Comparison of ENCODE assay signal across 1 cellular context in the genomic region with DNA sequence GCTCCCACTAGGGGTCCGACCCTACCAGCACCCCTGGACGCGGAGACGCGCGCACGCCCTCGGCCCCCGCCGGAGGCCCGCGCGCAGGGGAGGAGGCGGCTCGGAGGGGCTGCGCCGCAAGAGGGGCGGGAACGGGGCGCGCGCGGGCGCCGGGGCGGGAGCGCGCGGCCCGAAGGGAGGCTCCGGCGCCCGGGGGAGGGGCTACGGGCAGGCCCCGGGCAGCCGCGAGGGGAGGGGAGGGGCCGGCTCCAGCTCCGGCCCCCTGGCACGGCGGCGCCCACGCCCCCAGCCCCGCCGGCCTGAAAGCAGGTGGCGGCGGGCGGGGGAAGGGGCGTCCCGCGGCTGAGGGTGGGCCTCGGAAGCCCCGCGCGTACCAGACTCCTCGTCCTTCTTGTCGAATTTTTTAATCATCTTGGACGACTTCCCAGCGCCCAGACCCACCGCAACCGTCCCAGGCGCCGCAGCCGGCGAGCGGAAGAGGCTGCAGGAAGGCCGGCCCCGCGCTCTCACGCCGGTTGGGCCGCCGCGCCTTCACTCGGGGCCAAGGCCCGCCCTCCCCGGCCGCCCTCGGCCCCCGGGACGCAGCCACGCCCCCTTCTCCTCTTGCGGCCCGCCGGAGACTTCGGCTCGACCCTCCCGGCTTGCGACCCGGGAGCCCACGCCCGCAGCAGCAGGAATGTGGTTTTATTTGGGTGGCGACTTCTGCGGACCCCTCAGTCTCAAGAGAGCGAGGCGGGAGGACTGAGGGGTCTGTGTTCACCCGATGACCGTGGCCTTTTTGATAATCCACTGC.
TF ChIP-seq lines count a peak whose summit lies in the region.

A gene with protein sequence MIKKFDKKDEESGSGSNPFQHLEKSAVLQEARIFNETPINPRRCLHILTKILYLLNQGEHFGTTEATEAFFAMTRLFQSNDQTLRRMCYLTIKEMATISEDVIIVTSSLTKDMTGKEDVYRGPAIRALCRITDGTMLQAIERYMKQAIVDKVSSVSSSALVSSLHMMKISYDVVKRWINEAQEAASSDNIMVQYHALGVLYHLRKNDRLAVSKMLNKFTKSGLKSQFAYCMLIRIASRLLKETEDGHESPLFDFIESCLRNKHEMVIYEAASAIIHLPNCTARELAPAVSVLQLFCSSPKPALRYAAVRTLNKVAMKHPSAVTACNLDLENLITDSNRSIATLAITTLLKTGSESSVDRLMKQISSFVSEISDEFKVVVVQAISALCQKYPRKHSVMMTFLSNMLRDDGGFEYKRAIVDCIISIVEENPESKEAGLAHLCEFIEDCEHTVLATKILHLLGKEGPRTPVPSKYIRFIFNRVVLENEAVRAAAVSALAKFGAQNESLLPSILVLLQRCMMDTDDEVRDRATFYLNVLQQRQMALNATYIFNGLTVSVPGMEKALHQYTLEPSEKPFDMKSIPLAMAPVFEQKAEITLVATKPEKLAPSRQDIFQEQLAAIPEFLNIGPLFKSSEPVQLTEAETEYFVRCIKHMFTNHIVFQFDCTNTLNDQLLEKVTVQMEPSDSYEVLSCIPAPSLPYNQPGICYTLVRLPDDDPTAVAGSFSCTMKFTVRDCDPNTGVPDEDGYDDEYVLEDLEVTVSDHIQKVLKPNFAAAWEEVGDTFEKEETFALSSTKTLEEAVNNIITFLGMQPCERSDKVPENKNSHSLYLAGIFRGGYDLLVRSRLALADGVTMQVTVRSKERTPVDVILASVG (minus strand): TSS at position 491 of the 793 bp plus-strand sequence. CDS start 80 bp downstream, at position 411.

TF ChIP-seq in K562, 482 proteins besides CTCF, POLR2A, EP300 and RAD21 (continued from another document and continues in another):
- TF ChIP-seq IFI16 (CRISPR knock-in tag; IDR thresholded peaks at IDR 0.05) (no peak), CCAR2 (IDR thresholded peaks at IDR 0.05; ENCODE audit: low read depth, low read length) (no peak), TBP (optimal IDR thresholded peaks at IDR 0.05; ENCODE audit: low read depth, low read length) (peak; percentile 59), GTF2F1 (IDR thresholded peaks at IDR 0.05; ENCODE audit: low read depth, low read length) (peak; percentile 69; the same call in 1 of the 2 replicates), ZNF584 (CRISPR knock-in tag; IDR thresholded peaks at IDR 0.05; ENCODE audit: low read depth) (no peak), ZBED1 (IDR thresholded peaks at IDR 0.05) (no peak), KLF1 (tag; IDR thresholded peaks at IDR 0.05) (peak; percentile 45; the same call in 1 of the 2 replicates), ZNF436 (CRISPR knock-in tag; IDR thresholded peaks at IDR 0.05) (no peak), SREBF1 (IDR thresholded peaks at IDR 0.05; ENCODE audit: borderline replicate concordance, low read depth, low read length) (0 out of 2 replicates have a peak, but pooled peaks have one; percentile 38), MED1 (CRISPR knock-in tag; IDR thresholded peaks at IDR 0.05; ENCODE audit: borderline replicate concordance) (no peak), GATAD2B (IDR thresholded peaks at IDR 0.05; ENCODE audit: borderline replicate concordance) (peak; percentile 95), ATF1 (CRISPR knock-in tag; IDR thresholded peaks at IDR 0.05) (no peak), ATF1 (tag; IDR thresholded peaks at IDR 0.05) (peak; percentile 57), ZNF347 (CRISPR knock-in tag; IDR thresholded peaks at IDR 0.05; ENCODE audit: low read depth) (no peak), NR2C2 (CRISPR knock-in tag; IDR thresholded peaks at IDR 0.05) (no peak), NR2C2 (tag; IDR thresholded peaks at IDR 0.05) (no peak), POLR2AphosphoS2 (IDR thresholded peaks at IDR 0.05; ENCODE audit: low read length) (no peak), SMAD4 (CRISPR knock-in tag; conservative IDR thresholded peaks at IDR 0.05) (0 out of 2 replicates have a peak, but pooled peaks have one; percentile 38), ZNF174 (CRISPR knock-in tag; IDR thresholded peaks at IDR 0.05) (0 out of 2 replicates have a peak, but pooled peaks have one; percentile 14), POLR2G (IDR thresholded peaks at IDR 0.05; ENCODE audit: low read depth, low read length) (peak; percentile 86), SMARCE1 (IDR thresholded peaks at IDR 0.05) (0 out of 2 replicates have a peak, but pooled peaks have one; percentile 47), ZNF507 (tag; conservative IDR thresholded peaks at IDR 0.05) (no peak), CCNT2 (IDR thresholded peaks at IDR 0.05; ENCODE audit: borderline replicate concordance, extremely low read depth, insufficient read length, low read depth, low read length) (peak; percentile 64), PHF8 (IDR thresholded peaks at IDR 0.05; ENCODE audit: borderline replicate concordance, low read length) (peak; percentile 98; the same call in 1 of the 2 replicates)
- TF ChIP-seq, protein P1, sequence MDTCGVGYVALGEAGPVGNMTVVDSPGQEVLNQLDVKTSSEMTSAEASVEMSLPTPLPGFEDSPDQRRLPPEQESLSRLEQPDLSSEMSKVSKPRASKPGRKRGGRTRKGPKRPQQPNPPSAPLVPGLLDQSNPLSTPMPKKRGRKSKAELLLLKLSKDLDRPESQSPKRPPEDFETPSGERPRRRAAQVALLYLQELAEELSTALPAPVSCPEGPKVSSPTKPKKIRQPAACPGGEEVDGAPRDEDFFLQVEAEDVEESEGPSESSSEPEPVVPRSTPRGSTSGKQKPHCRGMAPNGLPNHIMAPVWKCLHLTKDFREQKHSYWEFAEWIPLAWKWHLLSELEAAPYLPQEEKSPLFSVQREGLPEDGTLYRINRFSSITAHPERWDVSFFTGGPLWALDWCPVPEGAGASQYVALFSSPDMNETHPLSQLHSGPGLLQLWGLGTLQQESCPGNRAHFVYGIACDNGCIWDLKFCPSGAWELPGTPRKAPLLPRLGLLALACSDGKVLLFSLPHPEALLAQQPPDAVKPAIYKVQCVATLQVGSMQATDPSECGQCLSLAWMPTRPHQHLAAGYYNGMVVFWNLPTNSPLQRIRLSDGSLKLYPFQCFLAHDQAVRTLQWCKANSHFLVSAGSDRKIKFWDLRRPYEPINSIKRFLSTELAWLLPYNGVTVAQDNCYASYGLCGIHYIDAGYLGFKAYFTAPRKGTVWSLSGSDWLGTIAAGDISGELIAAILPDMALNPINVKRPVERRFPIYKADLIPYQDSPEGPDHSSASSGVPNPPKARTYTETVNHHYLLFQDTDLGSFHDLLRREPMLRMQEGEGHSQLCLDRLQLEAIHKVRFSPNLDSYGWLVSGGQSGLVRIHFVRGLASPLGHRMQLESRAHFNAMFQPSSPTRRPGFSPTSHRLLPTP (IDR thresholded peaks at IDR 0.05; ENCODE audit: borderline replicate concordance, extremely low read depth, insufficient read length): no peak
- TF ChIP-seq, protein P2, sequence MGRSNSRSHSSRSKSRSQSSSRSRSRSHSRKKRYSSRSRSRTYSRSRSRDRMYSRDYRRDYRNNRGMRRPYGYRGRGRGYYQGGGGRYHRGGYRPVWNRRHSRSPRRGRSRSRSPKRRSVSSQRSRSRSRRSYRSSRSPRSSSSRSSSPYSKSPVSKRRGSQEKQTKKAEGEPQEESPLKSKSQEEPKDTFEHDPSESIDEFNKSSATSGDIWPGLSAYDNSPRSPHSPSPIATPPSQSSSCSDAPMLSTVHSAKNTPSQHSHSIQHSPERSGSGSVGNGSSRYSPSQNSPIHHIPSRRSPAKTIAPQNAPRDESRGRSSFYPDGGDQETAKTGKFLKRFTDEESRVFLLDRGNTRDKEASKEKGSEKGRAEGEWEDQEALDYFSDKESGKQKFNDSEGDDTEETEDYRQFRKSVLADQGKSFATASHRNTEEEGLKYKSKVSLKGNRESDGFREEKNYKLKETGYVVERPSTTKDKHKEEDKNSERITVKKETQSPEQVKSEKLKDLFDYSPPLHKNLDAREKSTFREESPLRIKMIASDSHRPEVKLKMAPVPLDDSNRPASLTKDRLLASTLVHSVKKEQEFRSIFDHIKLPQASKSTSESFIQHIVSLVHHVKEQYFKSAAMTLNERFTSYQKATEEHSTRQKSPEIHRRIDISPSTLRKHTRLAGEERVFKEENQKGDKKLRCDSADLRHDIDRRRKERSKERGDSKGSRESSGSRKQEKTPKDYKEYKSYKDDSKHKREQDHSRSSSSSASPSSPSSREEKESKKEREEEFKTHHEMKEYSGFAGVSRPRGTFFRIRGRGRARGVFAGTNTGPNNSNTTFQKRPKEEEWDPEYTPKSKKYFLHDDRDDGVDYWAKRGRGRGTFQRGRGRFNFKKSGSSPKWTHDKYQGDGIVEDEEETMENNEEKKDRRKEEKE (IDR thresholded peaks at IDR 0.05; ENCODE audit: borderline replicate concordance in 1 of 2, control insufficient read depth in 1 of 2, low read depth in 2 of 2, low read length in 1 of 2): no peak
- TF ChIP-seq, protein P3, sequence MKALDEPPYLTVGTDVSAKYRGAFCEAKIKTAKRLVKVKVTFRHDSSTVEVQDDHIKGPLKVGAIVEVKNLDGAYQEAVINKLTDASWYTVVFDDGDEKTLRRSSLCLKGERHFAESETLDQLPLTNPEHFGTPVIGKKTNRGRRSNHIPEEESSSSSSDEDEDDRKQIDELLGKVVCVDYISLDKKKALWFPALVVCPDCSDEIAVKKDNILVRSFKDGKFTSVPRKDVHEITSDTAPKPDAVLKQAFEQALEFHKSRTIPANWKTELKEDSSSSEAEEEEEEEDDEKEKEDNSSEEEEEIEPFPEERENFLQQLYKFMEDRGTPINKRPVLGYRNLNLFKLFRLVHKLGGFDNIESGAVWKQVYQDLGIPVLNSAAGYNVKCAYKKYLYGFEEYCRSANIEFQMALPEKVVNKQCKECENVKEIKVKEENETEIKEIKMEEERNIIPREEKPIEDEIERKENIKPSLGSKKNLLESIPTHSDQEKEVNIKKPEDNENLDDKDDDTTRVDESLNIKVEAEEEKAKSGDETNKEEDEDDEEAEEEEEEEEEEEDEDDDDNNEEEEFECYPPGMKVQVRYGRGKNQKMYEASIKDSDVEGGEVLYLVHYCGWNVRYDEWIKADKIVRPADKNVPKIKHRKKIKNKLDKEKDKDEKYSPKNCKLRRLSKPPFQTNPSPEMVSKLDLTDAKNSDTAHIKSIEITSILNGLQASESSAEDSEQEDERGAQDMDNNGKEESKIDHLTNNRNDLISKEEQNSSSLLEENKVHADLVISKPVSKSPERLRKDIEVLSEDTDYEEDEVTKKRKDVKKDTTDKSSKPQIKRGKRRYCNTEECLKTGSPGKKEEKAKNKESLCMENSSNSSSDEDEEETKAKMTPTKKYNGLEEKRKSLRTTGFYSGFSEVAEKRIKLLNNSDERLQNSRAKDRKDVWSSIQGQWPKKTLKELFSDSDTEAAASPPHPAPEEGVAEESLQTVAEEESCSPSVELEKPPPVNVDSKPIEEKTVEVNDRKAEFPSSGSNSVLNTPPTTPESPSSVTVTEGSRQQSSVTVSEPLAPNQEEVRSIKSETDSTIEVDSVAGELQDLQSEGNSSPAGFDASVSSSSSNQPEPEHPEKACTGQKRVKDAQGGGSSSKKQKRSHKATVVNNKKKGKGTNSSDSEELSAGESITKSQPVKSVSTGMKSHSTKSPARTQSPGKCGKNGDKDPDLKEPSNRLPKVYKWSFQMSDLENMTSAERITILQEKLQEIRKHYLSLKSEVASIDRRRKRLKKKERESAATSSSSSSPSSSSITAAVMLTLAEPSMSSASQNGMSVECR (CRISPR knock-in tag; IDR thresholded peaks at IDR 0.05): peak; percentile 59; the same call in 1 of the 2 replicates
- TF ChIP-seq, protein P4, sequence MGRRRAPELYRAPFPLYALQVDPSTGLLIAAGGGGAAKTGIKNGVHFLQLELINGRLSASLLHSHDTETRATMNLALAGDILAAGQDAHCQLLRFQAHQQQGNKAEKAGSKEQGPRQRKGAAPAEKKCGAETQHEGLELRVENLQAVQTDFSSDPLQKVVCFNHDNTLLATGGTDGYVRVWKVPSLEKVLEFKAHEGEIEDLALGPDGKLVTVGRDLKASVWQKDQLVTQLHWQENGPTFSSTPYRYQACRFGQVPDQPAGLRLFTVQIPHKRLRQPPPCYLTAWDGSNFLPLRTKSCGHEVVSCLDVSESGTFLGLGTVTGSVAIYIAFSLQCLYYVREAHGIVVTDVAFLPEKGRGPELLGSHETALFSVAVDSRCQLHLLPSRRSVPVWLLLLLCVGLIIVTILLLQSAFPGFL (CRISPR knock-in tag; IDR thresholded peaks at IDR 0.05): no peak
- TF ChIP-seq, protein P5, sequence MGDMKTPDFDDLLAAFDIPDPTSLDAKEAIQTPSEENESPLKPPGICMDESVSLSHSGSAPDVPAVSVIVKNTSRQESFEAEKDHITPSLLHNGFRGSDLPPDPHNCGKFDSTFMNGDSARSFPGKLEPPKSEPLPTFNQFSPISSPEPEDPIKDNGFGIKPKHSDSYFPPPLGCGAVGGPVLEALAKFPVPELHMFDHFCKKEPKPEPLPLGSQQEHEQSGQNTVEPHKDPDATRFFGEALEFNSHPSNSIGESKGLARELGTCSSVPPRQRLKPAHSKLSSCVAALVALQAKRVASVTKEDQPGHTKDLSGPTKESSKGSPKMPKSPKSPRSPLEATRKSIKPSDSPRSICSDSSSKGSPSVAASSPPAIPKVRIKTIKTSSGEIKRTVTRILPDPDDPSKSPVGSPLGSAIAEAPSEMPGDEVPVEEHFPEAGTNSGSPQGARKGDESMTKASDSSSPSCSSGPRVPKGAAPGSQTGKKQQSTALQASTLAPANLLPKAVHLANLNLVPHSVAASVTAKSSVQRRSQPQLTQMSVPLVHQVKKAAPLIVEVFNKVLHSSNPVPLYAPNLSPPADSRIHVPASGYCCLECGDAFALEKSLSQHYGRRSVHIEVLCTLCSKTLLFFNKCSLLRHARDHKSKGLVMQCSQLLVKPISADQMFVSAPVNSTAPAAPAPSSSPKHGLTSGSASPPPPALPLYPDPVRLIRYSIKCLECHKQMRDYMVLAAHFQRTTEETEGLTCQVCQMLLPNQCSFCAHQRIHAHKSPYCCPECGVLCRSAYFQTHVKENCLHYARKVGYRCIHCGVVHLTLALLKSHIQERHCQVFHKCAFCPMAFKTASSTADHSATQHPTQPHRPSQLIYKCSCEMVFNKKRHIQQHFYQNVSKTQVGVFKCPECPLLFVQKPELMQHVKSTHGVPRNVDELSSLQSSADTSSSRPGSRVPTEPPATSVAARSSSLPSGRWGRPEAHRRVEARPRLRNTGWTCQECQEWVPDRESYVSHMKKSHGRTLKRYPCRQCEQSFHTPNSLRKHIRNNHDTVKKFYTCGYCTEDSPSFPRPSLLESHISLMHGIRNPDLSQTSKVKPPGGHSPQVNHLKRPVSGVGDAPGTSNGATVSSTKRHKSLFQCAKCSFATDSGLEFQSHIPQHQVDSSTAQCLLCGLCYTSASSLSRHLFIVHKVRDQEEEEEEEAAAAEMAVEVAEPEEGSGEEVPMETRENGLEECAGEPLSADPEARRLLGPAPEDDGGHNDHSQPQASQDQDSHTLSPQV (IDR thresholded peaks at IDR 0.05): no peak
- TF ChIP-seq, protein P6, sequence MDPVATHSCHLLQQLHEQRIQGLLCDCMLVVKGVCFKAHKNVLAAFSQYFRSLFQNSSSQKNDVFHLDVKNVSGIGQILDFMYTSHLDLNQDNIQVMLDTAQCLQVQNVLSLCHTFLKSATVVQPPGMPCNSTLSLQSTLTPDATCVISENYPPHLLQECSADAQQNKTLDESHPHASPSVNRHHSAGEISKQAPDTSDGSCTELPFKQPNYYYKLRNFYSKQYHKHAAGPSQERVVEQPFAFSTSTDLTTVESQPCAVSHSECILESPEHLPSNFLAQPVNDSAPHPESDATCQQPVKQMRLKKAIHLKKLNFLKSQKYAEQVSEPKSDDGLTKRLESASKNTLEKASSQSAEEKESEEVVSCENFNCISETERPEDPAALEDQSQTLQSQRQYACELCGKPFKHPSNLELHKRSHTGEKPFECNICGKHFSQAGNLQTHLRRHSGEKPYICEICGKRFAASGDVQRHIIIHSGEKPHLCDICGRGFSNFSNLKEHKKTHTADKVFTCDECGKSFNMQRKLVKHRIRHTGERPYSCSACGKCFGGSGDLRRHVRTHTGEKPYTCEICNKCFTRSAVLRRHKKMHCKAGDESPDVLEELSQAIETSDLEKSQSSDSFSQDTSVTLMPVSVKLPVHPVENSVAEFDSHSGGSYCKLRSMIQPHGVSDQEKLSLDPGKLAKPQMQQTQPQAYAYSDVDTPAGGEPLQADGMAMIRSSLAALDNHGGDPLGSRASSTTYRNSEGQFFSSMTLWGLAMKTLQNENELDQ (CRISPR knock-in tag; IDR thresholded peaks at IDR 0.05; ENCODE audit: borderline replicate concordance): no peak
- TF ChIP-seq, protein P7, sequence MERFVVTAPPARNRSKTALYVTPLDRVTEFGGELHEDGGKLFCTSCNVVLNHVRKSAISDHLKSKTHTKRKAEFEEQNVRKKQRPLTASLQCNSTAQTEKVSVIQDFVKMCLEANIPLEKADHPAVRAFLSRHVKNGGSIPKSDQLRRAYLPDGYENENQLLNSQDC (CRISPR knock-in tag; IDR thresholded peaks at IDR 0.05): no peak
